ENCODE assay signal across 8 cellular contexts in genomic region chr2:240991378-240992263, GRCh38. TPM values are rescaled to one million over a fixed set of nuclear protein-coding genes. Genes with fewer than 3 reads are reported as not detected.
DNase-seq lines count a peak whose midpoint lies in the region; ATAC-seq and TF ChIP-seq lines count a peak whose summit lies in the region.

No MANE protein-coding gene starts in this region.

- H3K27me3 Mint-ChIP-seq in activated naive CD4-positive, alpha-beta T cell treated with anti-CD3 and anti-CD28 coated beads for 36 hours (ENCODE audit: low read depth), result no peaks in the 10 kb centered on the region

- H3K36me3 Mint-ChIP-seq in activated naive CD4-positive, alpha-beta T cell treated with anti-CD3 and anti-CD28 coated beads for 36 hours (ENCODE audit: low read depth), result no peaks in the 10 kb centered on the region

- no peaks in the 10 kb centered on the region for H3K9me3 Mint-ChIP-seq in activated naive CD4-positive, alpha-beta T cell treated with anti-CD3 and anti-CD28 coated beads for 36 hours

- H3K27ac ChIP-seq in gastroesophageal sphincter (peak overlapping the region in 3 of 4 donors; percentile 60 to 78 (median 73)), psoas muscle (peak overlapping the region; percentile 85)

- TF ChIP-seq CTCF in gastroesophageal sphincter (IDR thresholded peaks at IDR 0.05), result no peak
- no peak for TF ChIP-seq CTCF in psoas muscle (IDR thresholded peaks at IDR 0.05)

- 49 to 73% methylated on average over 5 of the region's 33 CpGs for WGBS in gastroesophageal sphincter (ENCODE audit: low coverage in 1 of 2), 2 donors
- 11 to 20% (median 13%) methylated on average over 32 to 33 of the region's 33 CpGs for WGBS in psoas muscle, 3 donors

- H3K27me3 ChIP-seq in gastroesophageal sphincter (peaks cover 8% of the 10 kb centered on the region), psoas muscle (ENCODE audit: insufficient read depth in 3 of 3, low read length in 2 of 3) (no peaks in the 10 kb centered on the region)

- no peak overlapping the region for H3K4me3 Mint-ChIP-seq in activated naive CD4-positive, alpha-beta T cell treated with anti-CD3 and anti-CD28 coated beads for 36 hours

- no peaks in the 10 kb centered on the region for H3K4me1 Mint-ChIP-seq in activated naive CD4-positive, alpha-beta T cell treated with anti-CD3 and anti-CD28 coated beads for 36 hours (ENCODE audit: low read depth)

- no peaks in the 10 kb centered on the region for H3K36me3 ChIP-seq in gastroesophageal sphincter
- no peaks in the 10 kb centered on the region for H3K36me3 ChIP-seq in psoas muscle (ENCODE audit: insufficient read depth in 1 of 2, low read depth in 1 of 2)

- H3K4me3 ChIP-seq in gastroesophageal sphincter (no peak overlapping the region), psoas muscle (peak overlapping the region; percentile 33)

- intact Hi-C loops in activated naive CD4-positive, alpha-beta T cell treated with anti-CD3 and anti-CD28 coated beads for 36 hours (cut with micrococcal nuclease), result no loop called here
- intact Hi-C loops in psoas muscle (cut with DNase I), result loop anchor here in 1 of 2 donors (10.0 kb wide), 1 partner anchor 407 kb away; the partner anchor contains the start of gene CAPN10

- DNase-seq in activated naive CD4-positive, alpha-beta T cell treated with anti-CD3 and anti-CD28 coated beads for 36 hours, result peak; percentile 1
- DNase-seq in activated naive CD4-positive, alpha-beta T cell treated with Interleukin-2 at 50 U/mL for 16 hours, result no peak
- peak; percentile 87 for DNase-seq in T1000 (lab: John Stamatoyannopoulos, UW)
- peak; percentile 95 to 98 for DNase-seq in psoas muscle
- DNase-seq in NK-92 (lab: John Stamatoyannopoulos, UW; ENCODE audit: unreplicated experiment), result no peak

- H3K27ac Mint-ChIP-seq in activated naive CD4-positive, alpha-beta T cell treated with anti-CD3 and anti-CD28 coated beads for 36 hours, result no peak overlapping the region

- H3K9me3 ChIP-seq in gastroesophageal sphincter (peaks cover 0 to 13% (median 0%) of the 10 kb centered on the region in 3 donors), psoas muscle (no peaks in the 10 kb centered on the region)

- no peak for TF ChIP-seq EP300 in gastroesophageal sphincter (IDR thresholded peaks at IDR 0.05)

- peaks cover 0 to 67% (median 15%) of the 10 kb centered on the region in 3 donors for H3K4me1 ChIP-seq in gastroesophageal sphincter
- peaks cover 42% of the 10 kb centered on the region for H3K4me1 ChIP-seq in psoas muscle

- no peak for TF ChIP-seq POLR2A in gastroesophageal sphincter (IDR thresholded peaks at IDR 0.05)

- CTCF ChIA-PET in activated naive CD4-positive, alpha-beta T cell treated with anti-CD3 and anti-CD28 coated beads for 36 hours (lab: Charles Lee), result interaction anchor here (1.0 to 1.7 kb wide), 2 partner anchors 8 to 79 kb away, joined by 3 to 4 read pairs; no protein-coding TSS in a partner anchor

- ATAC-seq in gastroesophageal sphincter (peak; percentile 85), psoas muscle (peak; percentile 90 to 92 (median 91)), GM21825 (IDR thresholded peaks at IDR 0.05; ENCODE audit: unreplicated experiment) (no peak), HG03520 (IDR thresholded peaks at IDR 0.05; ENCODE audit: unreplicated experiment) (no peak)

RNA-seq across cellular contexts. Expression of gene SNED1, which starts 6.8 kb away (rescaled TPM):
- under 1 TPM; 0.35 to 0.60 TPM for total RNA-seq in activated naive CD4-positive, alpha-beta T cell treated with anti-CD3 and anti-CD28 coated beads for 36 hours
- total RNA-seq in gastroesophageal sphincter (10 to 100 TPM in 2 of 4 donors, 1 to 10 TPM in 2; 8.3 to 29.9 (median 14.6) TPM), psoas muscle (10 to 100 TPM in 2 of 4 donors, 1 to 10 TPM in 2; 8.6 to 36.9 (median 11.1) TPM)
- polyA plus RNA-seq in psoas muscle, result 1 to 10 TPM; 7.8 to 9.2 (median 9.2) TPM

Comparison
In these comparisons a context has a peak if more than half of its experiments do, and no peak if none do; other contexts are left out.
1. DNase-seq: peak in activated naive CD4-positive, alpha-beta T cell treated with anti-CD3 and anti-CD28 coated beads for 36 hours (single experiment), T1000 (single experiment) and psoas muscle (2 of 2); none in activated naive CD4-positive, alpha-beta T cell treated with Interleukin-2 at 50 U/mL for 16 hours (single experiment) and NK-92 (single experiment).
2. ATAC-seq: peak in gastroesophageal sphincter (single experiment) and psoas muscle (4 of 4); none in GM21825 (single experiment) and HG03520 (single experiment).
3. RNA of gene SNED1, which starts 6.8 kb away (total RNA-seq): 8.3 to 29.9 TPM in gastroesophageal sphincter and 8.6 to 36.9 TPM in psoas muscle; 0.35 to 0.60 TPM in activated naive CD4-positive, alpha-beta T cell treated with anti-CD3 and anti-CD28 coated beads for 36 hours; every median in the first group is over 4 times any median in the second.